1 cellular context compared by ENCODE assay signal in the genomic region with DNA sequence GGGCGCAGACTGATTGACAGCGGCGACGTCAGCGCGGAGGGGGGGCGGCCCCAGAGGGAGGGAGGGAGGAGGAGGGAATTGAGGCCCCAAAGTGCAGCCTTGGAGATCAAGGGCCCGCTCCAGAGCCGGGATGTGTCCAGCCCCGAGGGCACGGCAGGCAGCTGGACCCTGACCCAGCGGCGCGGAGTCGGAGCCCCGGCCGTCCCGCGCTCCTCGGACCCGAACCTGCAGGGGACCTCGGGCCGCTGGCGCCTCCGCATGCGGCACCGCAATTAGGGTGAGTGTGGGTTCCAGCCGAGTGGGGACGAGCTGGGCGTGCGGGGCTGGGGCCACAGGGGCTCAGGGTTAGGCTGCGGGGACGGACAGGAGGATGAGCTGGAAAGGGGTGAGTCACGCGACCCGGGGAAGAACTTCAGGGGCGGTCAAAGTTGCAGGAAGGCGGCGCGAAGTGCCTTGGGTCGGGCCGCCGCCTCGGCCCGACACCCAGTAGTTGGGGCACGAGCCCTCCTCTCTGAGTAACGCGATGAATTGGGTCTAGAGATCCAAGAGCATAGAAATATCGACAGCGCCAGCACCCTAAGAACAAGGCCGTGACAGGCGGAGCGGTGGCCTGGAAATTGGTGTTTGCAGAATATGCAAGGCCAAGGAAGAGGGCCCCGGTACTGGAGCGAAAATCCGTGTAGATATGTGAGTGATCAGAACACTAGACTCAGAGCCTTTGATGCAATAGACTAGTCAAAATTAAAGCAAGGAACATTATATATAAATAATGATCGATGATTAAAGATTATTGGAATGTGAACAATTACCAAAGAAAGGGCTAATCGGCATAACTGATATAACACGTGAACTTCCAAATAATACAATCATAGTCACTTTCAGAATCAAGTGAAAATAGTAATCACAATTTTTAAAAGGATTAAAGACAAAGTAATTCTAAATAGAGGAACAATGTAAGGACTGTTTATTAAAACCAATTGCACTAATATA.
TF ChIP-seq lines count a peak whose summit lies in the region.

A gene (plus strand): TSS at position 122 of the 990 bp plus-strand sequence. CDS start 4,069 bp downstream, outside the sequence.

TF ChIP-seq in SK-N-SH, 30 proteins besides CTCF, POLR2A, EP300 and RAD21 (continued from another document):
- TF ChIP-seq, protein P1, sequence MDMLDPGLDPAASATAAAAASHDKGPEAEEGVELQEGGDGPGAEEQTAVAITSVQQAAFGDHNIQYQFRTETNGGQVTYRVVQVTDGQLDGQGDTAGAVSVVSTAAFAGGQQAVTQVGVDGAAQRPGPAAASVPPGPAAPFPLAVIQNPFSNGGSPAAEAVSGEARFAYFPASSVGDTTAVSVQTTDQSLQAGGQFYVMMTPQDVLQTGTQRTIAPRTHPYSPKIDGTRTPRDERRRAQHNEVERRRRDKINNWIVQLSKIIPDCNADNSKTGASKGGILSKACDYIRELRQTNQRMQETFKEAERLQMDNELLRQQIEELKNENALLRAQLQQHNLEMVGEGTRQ (IDR thresholded peaks at IDR 0.05; ENCODE audit: borderline replicate concordance, low read depth, low read length) = no peak
- no peak for TF ChIP-seq ELF1 (IDR thresholded peaks at IDR 0.05)
- no peak for TF ChIP-seq FOSL2 (IDR thresholded peaks at IDR 0.05; ENCODE audit: borderline replicate concordance, low read depth)
- TF ChIP-seq SIN3A (IDR thresholded peaks at IDR 0.05; ENCODE audit: borderline replicate concordance, low read depth, low read length) = no peak
- no peak for TF ChIP-seq EZH2phosphoT487 (IDR thresholded peaks at IDR 0.05; ENCODE audit: borderline replicate concordance, low read depth)
- TF ChIP-seq, protein P2, sequence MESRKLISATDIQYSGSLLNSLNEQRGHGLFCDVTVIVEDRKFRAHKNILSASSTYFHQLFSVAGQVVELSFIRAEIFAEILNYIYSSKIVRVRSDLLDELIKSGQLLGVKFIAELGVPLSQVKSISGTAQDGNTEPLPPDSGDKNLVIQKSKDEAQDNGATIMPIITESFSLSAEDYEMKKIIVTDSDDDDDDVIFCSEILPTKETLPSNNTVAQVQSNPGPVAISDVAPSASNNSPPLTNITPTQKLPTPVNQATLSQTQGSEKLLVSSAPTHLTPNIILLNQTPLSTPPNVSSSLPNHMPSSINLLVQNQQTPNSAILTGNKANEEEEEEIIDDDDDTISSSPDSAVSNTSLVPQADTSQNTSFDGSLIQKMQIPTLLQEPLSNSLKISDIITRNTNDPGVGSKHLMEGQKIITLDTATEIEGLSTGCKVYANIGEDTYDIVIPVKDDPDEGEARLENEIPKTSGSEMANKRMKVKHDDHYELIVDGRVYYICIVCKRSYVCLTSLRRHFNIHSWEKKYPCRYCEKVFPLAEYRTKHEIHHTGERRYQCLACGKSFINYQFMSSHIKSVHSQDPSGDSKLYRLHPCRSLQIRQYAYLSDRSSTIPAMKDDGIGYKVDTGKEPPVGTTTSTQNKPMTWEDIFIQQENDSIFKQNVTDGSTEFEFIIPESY (IDR thresholded peaks at IDR 0.05; ENCODE audit: borderline replicate concordance, low read depth) = no peak
- no peak for TF ChIP-seq MEF2A (IDR thresholded peaks at IDR 0.05; ENCODE audit: borderline replicate concordance, low read depth)
